9 cellular contexts compared by ENCODE assay signal in genomic region chr2:37616674-37616999, GRCh38. TPM values are rescaled to one million over a fixed set of nuclear protein-coding genes. Genes with fewer than 3 reads are reported as not detected.
DNase-seq lines count a peak whose midpoint lies in the region; ATAC-seq lines count a peak whose summit lies in the region.
"Had no signal": no experiment of that assay in that cellular context is flagged by ENCODE, and none has a peak within 500 bp of the region (broad histone marks: within the 10 kb centered on the region; RNA-seq: fewer than 3 reads in every experiment).

No MANE protein-coding gene starts in this region.

- H3K36me3 ChIP-seq in skeletal muscle tissue (ENCODE audit: control insufficient read depth in 3 of 3, insufficient read depth in 3 of 3, low read length in 3 of 3) (no peaks in the 10 kb centered on the region), HAP-1 (replicated peaks) (no peaks in the 10 kb centered on the region)

- H3K9me3 ChIP-seq in skeletal muscle tissue (ENCODE audit: control insufficient read depth in 3 of 3, low read length in 3 of 3) (no peaks in the 10 kb centered on the region), HAP-1 (no peaks in the 10 kb centered on the region)

- H3K9ac ChIP-seq in skeletal muscle tissue (ENCODE audit: low read depth in 1 of 3, low read length in 3 of 3): no peak overlapping the region

- peak; percentile 68 for ATAC-seq in GM18511 (IDR thresholded peaks at IDR 0.05; ENCODE audit: unreplicated experiment)
- peak; percentile 67 for ATAC-seq in HG02852 (IDR thresholded peaks at IDR 0.05; ENCODE audit: unreplicated experiment)
- no peak for ATAC-seq in GM18870 (IDR thresholded peaks at IDR 0.05; ENCODE audit: unreplicated experiment)
- no peak for ATAC-seq in HG03097 (IDR thresholded peaks at IDR 0.05; ENCODE audit: low FRiP score, unreplicated experiment)

- H3K27ac ChIP-seq in skeletal muscle tissue (ENCODE audit: low read depth, low read length): peak overlapping the region; percentile 20

- in situ Hi-C loops in HAP-1 (cut with MboI; ENCODE audit: low sequenced_read_pairs): no loop called here

- DNase-seq in astrocyte of the hippocampus (ENCODE audit: low read depth, low spot score) (peak; percentile 19), HAP-1 (ENCODE audit: low spot score in 2 of 2) (no peak), HUDEP-2 (lab: John Stamatoyannopoulos, UW; ENCODE audit: unreplicated experiment in 76 of 76) (no peak)
- DNase-seq: NCI-H1417 treated with DMSO at 0.1 percent for 48 hours had no signal

- H3K27me3 ChIP-seq in skeletal muscle tissue (ENCODE audit: control insufficient read depth in 3 of 3, insufficient read depth in 3 of 3, low read length in 3 of 3) (no peaks in the 10 kb centered on the region), HAP-1 (ENCODE audit: low read depth) (no peaks in the 10 kb centered on the region)

- H3K4me1 ChIP-seq in skeletal muscle tissue (ENCODE audit: control insufficient read depth in 3 of 3, insufficient read depth in 3 of 3, low read length in 3 of 3): peaks cover 0 to 16% (median 12%) of the 10 kb centered on the region in 3 donors
- H3K4me1 ChIP-seq in HAP-1: peaks cover 6% of the 10 kb centered on the region; the same call in 1 of the 2 replicates

- H3K4me3 ChIP-seq in skeletal muscle tissue (ENCODE audit: low read length in 3 of 3): no peak overlapping the region
- no peak overlapping the region for H3K4me3 ChIP-seq in HAP-1

RNA-seq across cellular contexts. Expression of gene CDC42EP3, which starts 54.8 kb away (rescaled TPM):
- total RNA-seq in skeletal muscle tissue: 3.7 TPM

Comparison
In these comparisons a context has a peak if more than half of its experiments do, and no peak if none do; other contexts are left out.
1. ATAC-seq: peak in GM18511 (single experiment) and HG02852 (single experiment); none in GM18870 (single experiment) and HG03097 (single experiment).